Comparison of ENCODE assay signal across 27 cellular contexts in genomic region chr6:126069457-126069856, GRCh38.
"Had no signal": no experiment of that assay in that cellular context is flagged by ENCODE, and none has a peak within 500 bp of the region (broad histone marks: within the 10 kb centered on the region; RNA-seq: fewer than 3 reads in every experiment).

No MANE protein-coding gene starts in this region.

- H2AFZ ChIP-seq: neural progenitor cell had no signal

- DNase-seq: activated CD4-positive, alpha-beta T cell treated with anti-CD3 and anti-CD28 coated beads for 48 hours; activated CD4-positive, alpha-beta T cell treated with anti-CD3 and anti-CD28 coated beads, Interleukin-2, amount 50 U/mL, for 48 hours; activated CD8-positive, alpha-beta memory T cell treated with anti-CD3 and anti-CD28 coated beads for 24 hours; activated gamma-delta T cell; activated naive CD4-positive, alpha-beta T cell treated with anti-CD3 and anti-CD28 coated beads, Interleukin-2, amount 10 ng/mL, durations not matched to agents 7 days and 5 days; activated naive CD8-positive, alpha-beta T cell treated with anti-CD3 and anti-CD28 coated beads, Interleukin-2, amount 10 ng/mL, durations not matched to agents 7 days and 5 days; activated T-cell treated with anti-CD3 and anti-CD28 coated beads, Interleukin-2, amount 50 U/mL, for 24 hours; effector memory CD4-positive, alpha-beta T cell; foreskin fibroblast; left ventricle myocardium superior; occipital lobe; stimulated activated CD4-positive, alpha-beta T cell treated with anti-CD3 and anti-CD28 coated beads, Interleukin-12 subunit alpha, Interleukin-12 subunit beta, amount 100 ng/mL, for 4 hours; stimulated activated CD4-positive, alpha-beta T cell treated with anti-CD3 and anti-CD28 coated beads, Interleukin-4, amount 100 ng/mL, for 1 hour; stimulated activated naive CD8-positive, alpha-beta T cell treated with anti-CD3 and anti-CD28 coated beads, Interleukin-15, Interleukin-2, amounts not matched to agents 100 U/mL and 50 U/mL, for 24 hours; T-helper 17 cell; T1000; upper lobe of right lung; WERI-Rb-1 had no signal

- H3K27me3 ChIP-seq: ascending aorta, cardiac muscle cell, dorsolateral prefrontal cortex, neural progenitor cell, tibial artery, upper lobe of right lung had no signal

- H3K36me3 ChIP-seq: ascending aorta, cardiac muscle cell, neural progenitor cell, tibial artery, upper lobe of right lung, WERI-Rb-1 had no signal

- H3K9me3 ChIP-seq: ascending aorta, tibial artery, upper lobe of right lung had no signal

- H3K9ac ChIP-seq: neural progenitor cell had no signal

- H3K4me3 ChIP-seq: ascending aorta, cardiac muscle cell, coronary artery, dorsolateral prefrontal cortex, neural progenitor cell, skin epidermis, tibial artery, upper lobe of right lung had no signal

- ATAC-seq: activated CD4-positive, CD25-positive, alpha-beta regulatory T cell treated with anti-CD3 and anti-CD28 coated beads, Interleukin-2, amount 50 U/mL, for 24 hours; left ventricle myocardium superior; sciatic nerve; stimulated activated naive CD8-positive, alpha-beta T cell treated with anti-CD3 and anti-CD28 coated beads, Interleukin-15, Interleukin-2, amounts not matched to agents 100 U/mL and 50 U/mL, for 24 hours; T-helper 17 cell; upper lobe of right lung had no signal

- H3K4me1 ChIP-seq: ascending aorta, tibial artery, upper lobe of right lung had no signal

- H3K27ac ChIP-seq: ascending aorta, cardiac muscle cell, coronary artery, dorsolateral prefrontal cortex, neural progenitor cell, skin epidermis, tibial artery, upper lobe of right lung, WERI-Rb-1 had no signal

- H3K4me2 ChIP-seq: neural progenitor cell had no signal
